In genomic region chr12:6968426-6968825, GRCh38 we compare ENCODE assay signal across 12 cellular contexts. TPM values are rescaled to one million over a fixed set of nuclear protein-coding genes. Genes with fewer than 3 reads are reported as not detected.
DNase-seq lines count a peak whose midpoint lies in the region; ATAC-seq, FAIRE-seq and TF ChIP-seq lines count a peak whose summit lies in the region.
"Had no signal": no experiment of that assay in that cellular context is flagged by ENCODE, and none has a peak within 500 bp of the region (broad histone marks: within the 10 kb centered on the region; RNA-seq: fewer than 3 reads in every experiment).

No MANE protein-coding gene starts in this region.

- CTCF ChIA-PET in HepG2 (lab: Yijun Ruan, JAX; ENCODE audit: low intra/inter-chr PET ratio, low total read pairs) (no interaction called here), activated B cell treated with CpG ODN at 0.5 μM for 24 hours (lab: Charles Lee) (interaction anchor here (0.8 to 2.4 kb wide), 6 partner anchors 22 to 95 kb away, joined by 3 to 36 read pairs (median 6); partner anchors contain the start of genes C12orf57, LPCAT3, RNU7-1 and SPSB2)

- 93% methylated on average over 9 of the region's 9 CpGs for WGBS in HepG2 (ENCODE audit: low lambda C conversion rate)
- 61% methylated on average over 3 of the region's 9 CpGs for WGBS in right lobe of liver (ENCODE audit: insufficient coverage, low coverage, low lambda C conversion rate, missing lambda C conversion rate)

- H3K9ac ChIP-seq in HepG2 (ENCODE audit: insufficient read depth, low read depth, low read length) = peak overlapping the region; percentile 91

- H3K27ac ChIP-seq in HepG2 (ENCODE audit: extremely low read length, insufficient read depth, low read length) (peak overlapping the region; percentile 95), right lobe of liver (peak overlapping the region in 1 of 3 donors; percentile 92)

- H3K27me3 ChIP-seq in HepG2 (ENCODE audit: control insufficient read depth in 1 of 2, insufficient read depth in 2 of 2, low read length in 2 of 2) = no peaks in the 10 kb centered on the region; a peak in 1 of 5 replicates
- H3K27me3 ChIP-seq in right lobe of liver = no peaks in the 10 kb centered on the region

- H3K27me3 Mint-ChIP-seq in activated B cell treated with CpG ODN at 0.5 μM for 24 hours = no peaks in the 10 kb centered on the region
- peaks cover 2 to 5% (median 2%) of the 10 kb centered on the region in 3 donors for H3K27me3 Mint-ChIP-seq in immature natural killer cell (ENCODE audit: low read depth in 3 of 3)
- H3K27me3 Mint-ChIP-seq in type B pancreatic cell = no peaks in the 10 kb centered on the region

- ATAC-seq in HepG2 (no peak), right lobe of liver (no peak), activated B cell treated with CpG ODN at 0.5 μM for 24 hours (ENCODE audit: low read depth) (no peak), HG02973 (IDR thresholded peaks at IDR 0.05; ENCODE audit: unreplicated experiment) (no peak)

- FAIRE-seq in HepG2 (lab: Jason Lieb, UNC) (no peak), frontal cortex (lab: Jason Lieb, UNC) (no peak)

- no TSS peak for BruUV-seq in HepG2 (replicated peaks; lab: Mats Ljungman, UMichigan)

- no peak for TF ChIP-seq RAD21 in HepG2 (CRISPR knock-in tag; IDR thresholded peaks at IDR 0.05)

- POLR2A ChIA-PET in HepG2 (lab: Yijun Ruan, JAX) (interaction anchor here (1.2 to 3.2 kb wide), 4 partner anchors 12 to 50 kb away, joined by 4 to 42 read pairs (median 7); partner anchors contain the start of genes C12orf57, LPCAT3 and RNU7-1), activated B cell treated with CpG ODN at 0.5 μM for 24 hours (lab: Charles Lee) (interaction anchor here (0.5 to 5.8 kb wide), 8 partner anchors 10 to 95 kb away, joined by 3 to 126 read pairs (median 6); partner anchors contain the start of genes C12orf57, PTPN6, RNU7-1 and SPSB2)

- H3K4me3 Mint-ChIP-seq in activated B cell treated with CpG ODN at 0.5 μM for 24 hours (peak overlapping the region; percentile 100), immature natural killer cell (peak overlapping the region in 3 of 5 donors; percentile 100), type B pancreatic cell (peak overlapping the region; percentile 100)

- H3K9me3 Mint-ChIP-seq in activated B cell treated with CpG ODN at 0.5 μM for 24 hours = no peaks in the 10 kb centered on the region
- H3K9me3 Mint-ChIP-seq in immature natural killer cell = no peaks in the 10 kb centered on the region
- H3K9me3 Mint-ChIP-seq in type B pancreatic cell = no peaks in the 10 kb centered on the region

- H3K9me3 ChIP-seq in HepG2 (ENCODE audit: low read length) (no peaks in the 10 kb centered on the region), right lobe of liver (no peaks in the 10 kb centered on the region)

- no peaks in the 10 kb centered on the region; the same call in 1 of the 2 replicates for H4K20me1 ChIP-seq in HepG2 (ENCODE audit: insufficient read depth, low read length)

- H3K36me3 ChIP-seq in HepG2 (replicated peaks in 1 of 2; ENCODE audit: control insufficient read depth in 1 of 2, insufficient read depth in 2 of 2, low read length in 2 of 2) (peaks cover 22 to 38% of the 10 kb centered on the region in 2 experiments), right lobe of liver (peaks cover 6 to 38% (median 25%) of the 10 kb centered on the region in 4 donors)

- no peak for TF ChIP-seq EP300 in HepG2 (IDR thresholded peaks at IDR 0.05; ENCODE audit: low read depth in 2 of 2, low read length in 2 of 2)
- TF ChIP-seq EP300 in HepG2 (CRISPR knock-in tag; IDR thresholded peaks at IDR 0.05; ENCODE audit: borderline replicate concordance) = no peak

- H3K27ac Mint-ChIP-seq in activated B cell treated with CpG ODN at 0.5 μM for 24 hours = no peak overlapping the region
- H3K27ac Mint-ChIP-seq in immature natural killer cell = peak overlapping the region in 1 of 6 donors; percentile 81
- H3K27ac Mint-ChIP-seq in type B pancreatic cell = peak overlapping the region; percentile 98

- peak overlapping the region; percentile 92 for H3K4me2 ChIP-seq in HepG2 (ENCODE audit: low read depth, low read length)

- in situ Hi-C loops in HepG2 (cut with HindIII; ENCODE audit: extremely low pct_ligation_motif_present, low pct_unique_long_range_greater_than_20kb) = no loop called here

- H3K4me1 ChIP-seq in HepG2 (ENCODE audit: insufficient read depth, low read length) = peaks cover 53% of the 10 kb centered on the region
- peaks cover 0 to 31% (median 5%) of the 10 kb centered on the region in 4 donors for H3K4me1 ChIP-seq in right lobe of liver

- H3K79me2 ChIP-seq in HepG2 (ENCODE audit: insufficient read depth, low read length) = peaks cover 49% of the 10 kb centered on the region

- TF ChIP-seq POLR2A in HepG2 (IDR thresholded peaks at IDR 0.05; ENCODE audit: insufficient read depth in 1 of 2, low read depth in 2 of 2, low read length in 2 of 2) (peak in 1 of 2 experiments; percentile 5; a peak in 2 of 4 replicates), right lobe of liver (IDR thresholded peaks at IDR 0.05) (no peak)

- H2AFZ ChIP-seq in HepG2 (ENCODE audit: low read length) = no peak overlapping the region

- TF ChIP-seq CTCF in HepG2 (CRISPR knock-in tag; IDR thresholded peaks at IDR 0.05) (no peak), right lobe of liver (IDR thresholded peaks at IDR 0.05) (no peak), activated B cell treated with CpG ODN at 0.5 μM for 24 hours (IDR thresholded peaks at IDR 0.05) (no peak), type B pancreatic cell (conservative IDR thresholded peaks at IDR 0.05) (no peak)

- DNase-seq in HepG2 (ENCODE audit: low spot score) = no peak
- no peak for DNase-seq in right lobe of liver
- no peak for DNase-seq in activated B cell treated with CpG ODN at 0.5 μM for 24 hours
- no peak for DNase-seq in immature natural killer cell
- no peak for DNase-seq in type B pancreatic cell (ENCODE audit: extremely low spot score, unreplicated experiment)
- no peak for DNase-seq in frontal cortex (ENCODE audit: low spot score in 2 of 2)
- no peak for DNase-seq in NCI-H2196 treated with DMSO at 0.1 percent for 48 hours (lab: John Stamatoyannopoulos, UW; ENCODE audit: unreplicated experiment)
- DNase-seq: activated gamma-delta T cell, DMS 273 treated with DMSO at 0.1 percent for 48 hours, SIG-M5 had no signal

- peaks cover 61% of the 10 kb centered on the region for H3K4me1 Mint-ChIP-seq in activated B cell treated with CpG ODN at 0.5 μM for 24 hours
- peaks cover 42 to 64% of the 10 kb centered on the region in 2 donors for H3K4me1 Mint-ChIP-seq in immature natural killer cell
- peaks cover 23% of the 10 kb centered on the region for H3K4me1 Mint-ChIP-seq in type B pancreatic cell (ENCODE audit: unreplicated experiment)

- H3K4me3 ChIP-seq in HepG2 (replicated peaks in 1 of 3; ENCODE audit: insufficient read depth in 1 of 3, low read depth in 2 of 3, low read length in 3 of 3) (no peak overlapping the region; a peak in 1 of 6 replicates), right lobe of liver (no peak overlapping the region)

- intact Hi-C loops in HepG2 (cut with micrococcal nuclease; ENCODE audit: unreplicated experiment) = no loop called here
- intact Hi-C loops in right lobe of liver (cut with DNase I) = no loop called here
- intact Hi-C loops in activated B cell treated with CpG ODN at 0.5 μM for 24 hours (cut with micrococcal nuclease) = no loop called here

- H3K36me3 Mint-ChIP-seq in activated B cell treated with CpG ODN at 0.5 μM for 24 hours (ENCODE audit: low read depth) (peaks cover 71% of the 10 kb centered on the region), immature natural killer cell (peaks cover 10 to 28% (median 17%) of the 10 kb centered on the region in 3 donors), type B pancreatic cell (peaks cover 35% of the 10 kb centered on the region)

RNA-seq across cellular contexts. Expression of gene PHB2, which starts 2.0 kb away (rescaled TPM):
- total RNA-seq in HepG2 (2016; rRNA removed; fragmentation: Illumina TruSeq; extraction: Trizol) (291 and 394 TPM in 2 replicates), right lobe of liver (100 to 1,000 TPM in 4 of 6 experiments, 10 to 100 TPM in 2; 95.5 to 215 (median 122) TPM), activated B cell treated with CpG ODN at 0.5 μM for 24 hours (240 and 255 TPM in 2 replicates), type B pancreatic cell (ENCODE audit: low replicate concordance) (252 and 377 TPM in 2 replicates), frontal cortex (175 TPM)
- 224 and 243 TPM in 2 replicates for total RNA-seq in HepG2 (2016; cell fraction: cytosol; rRNA removed; fragmentation: Illumina TruSeq; extraction: Trizol; ENCODE audit: low read depth)
- total RNA-seq in HepG2 (2016; cell fraction: insoluble cytoplasmic fraction; rRNA removed; fragmentation: Illumina TruSeq; extraction: Trizol) = 284 and 404 TPM in 2 replicates
- 358 and 365 TPM in 2 replicates for total RNA-seq in HepG2 (2016; cell fraction: membrane; rRNA removed; fragmentation: Illumina TruSeq; extraction: Trizol)
- 232 and 256 TPM in 2 replicates for total RNA-seq in HepG2 (2016; cell fraction: nucleus; rRNA removed; fragmentation: Illumina TruSeq; extraction: Trizol)
- polyA plus RNA-seq in HepG2 (2011; rRNA removed) (425 and 468 TPM in 2 replicates), immature natural killer cell (100 to 1,000 TPM; 121 to 141 (median 136) TPM)
- 471 and 553 TPM in 2 replicates for polyA plus RNA-seq in HepG2 (2011; cell fraction: cytosol; rRNA removed)
- polyA plus RNA-seq in HepG2 (2011; cell fraction: nucleus; rRNA removed) = 362 and 507 TPM in 2 replicates
- 214 and 248 TPM in 2 replicates for polyA plus RNA-seq in HepG2 (2012)
- polyA plus RNA-seq in HepG2 (2016; cell fraction: cytosol; fragmentation: Illumina TruSeq; extraction: Trizol; ENCODE audit: low read depth) = 212 and 232 TPM in 2 replicates
- 290 and 308 TPM in 2 replicates for polyA plus RNA-seq in HepG2 (2016; cell fraction: insoluble cytoplasmic fraction; fragmentation: Illumina TruSeq; extraction: Trizol; ENCODE audit: low read depth)
- 313 and 326 TPM in 2 replicates for polyA plus RNA-seq in HepG2 (2016; cell fraction: membrane; fragmentation: Illumina TruSeq; extraction: Trizol; ENCODE audit: low read depth)
- polyA plus RNA-seq in HepG2 (2016; cell fraction: nucleus; fragmentation: Illumina TruSeq; extraction: Trizol; ENCODE audit: insufficient read depth, low read depth) = 428 and 438 TPM in 2 replicates
- polyA minus RNA-seq in HepG2 (2011; rRNA and poly(A)+ RNA removed; ENCODE audit: low replicate concordance) = 299 and 308 TPM in 2 replicates
- polyA minus RNA-seq in HepG2 (2011; cell fraction: cytosol; rRNA and poly(A)+ RNA removed) = 80.4 and 95.3 TPM in 2 replicates
- polyA minus RNA-seq in HepG2 (2011; cell fraction: nucleus; rRNA and poly(A)+ RNA removed) = 135 and 142 TPM in 2 replicates

RNA-seq across cellular contexts. Expression of gene EMG1, which starts 2.3 kb away (rescaled TPM):
- 130 and 190 TPM in 2 replicates for total RNA-seq in HepG2 (2016; rRNA removed; fragmentation: Illumina TruSeq; extraction: Trizol)
- 38.0 and 40.3 TPM in 2 replicates for total RNA-seq in HepG2 (2016; cell fraction: cytosol; rRNA removed; fragmentation: Illumina TruSeq; extraction: Trizol; ENCODE audit: low read depth)
- 130 and 206 TPM in 2 replicates for total RNA-seq in HepG2 (2016; cell fraction: insoluble cytoplasmic fraction; rRNA removed; fragmentation: Illumina TruSeq; extraction: Trizol)
- 62.9 and 63.2 TPM in 2 replicates for total RNA-seq in HepG2 (2016; cell fraction: membrane; rRNA removed; fragmentation: Illumina TruSeq; extraction: Trizol)
- total RNA-seq in HepG2 (2016; cell fraction: nucleus; rRNA removed; fragmentation: Illumina TruSeq; extraction: Trizol) = 52.9 and 57.8 TPM in 2 replicates
- polyA plus RNA-seq in HepG2 (2011; rRNA removed) = 57.7 and 76.3 TPM in 2 replicates
- 64.6 and 65.8 TPM in 2 replicates for polyA plus RNA-seq in HepG2 (2011; cell fraction: cytosol; rRNA removed)
- 29.6 and 30.6 TPM in 2 replicates for polyA plus RNA-seq in HepG2 (2011; cell fraction: nucleus; rRNA removed)
- polyA plus RNA-seq in HepG2 (2012) = 77.8 and 90.4 TPM in 2 replicates
- polyA plus RNA-seq in HepG2 (2016; cell fraction: cytosol; fragmentation: Illumina TruSeq; extraction: Trizol; ENCODE audit: low read depth) = 33.8 and 36.4 TPM in 2 replicates
- polyA plus RNA-seq in HepG2 (2016; cell fraction: insoluble cytoplasmic fraction; fragmentation: Illumina TruSeq; extraction: Trizol; ENCODE audit: low read depth) = 134 and 149 TPM in 2 replicates
- 37.6 and 40.6 TPM in 2 replicates for polyA plus RNA-seq in HepG2 (2016; cell fraction: membrane; fragmentation: Illumina TruSeq; extraction: Trizol; ENCODE audit: low read depth)
- polyA plus RNA-seq in HepG2 (2016; cell fraction: nucleus; fragmentation: Illumina TruSeq; extraction: Trizol; ENCODE audit: insufficient read depth, low read depth) = 54.7 and 59.5 TPM in 2 replicates
- 28.0 and 64.6 TPM in 2 replicates for polyA minus RNA-seq in HepG2 (2011; rRNA and poly(A)+ RNA removed; ENCODE audit: low replicate concordance)
- 16.4 and 18.5 TPM in 2 replicates for polyA minus RNA-seq in HepG2 (2011; cell fraction: cytosol; rRNA and poly(A)+ RNA removed)
- 29.6 and 33.3 TPM in 2 replicates for polyA minus RNA-seq in HepG2 (2011; cell fraction: nucleus; rRNA and poly(A)+ RNA removed)
- total RNA-seq in right lobe of liver = 10 to 100 TPM; 13.2 to 28.1 (median 18.9) TPM
- total RNA-seq in activated B cell treated with CpG ODN at 0.5 μM for 24 hours = 89.2 and 91.1 TPM in 2 replicates
- 10 to 100 TPM; 46.2 to 83.8 (median 65.5) TPM for polyA plus RNA-seq in immature natural killer cell
- total RNA-seq in type B pancreatic cell (ENCODE audit: low replicate concordance) = 46.5 and 108 TPM in 2 replicates
- 22.4 TPM for total RNA-seq in frontal cortex

RNA-seq across cellular contexts. Expression of gene PTPN6, which starts 17.3 kb away (rescaled TPM):
- 9.5 and 10.6 TPM in 2 replicates for total RNA-seq in HepG2 (2016; rRNA removed; fragmentation: Illumina TruSeq; extraction: Trizol)
- total RNA-seq in HepG2 (2016; cell fraction: cytosol; rRNA removed; fragmentation: Illumina TruSeq; extraction: Trizol; ENCODE audit: low read depth) = 2.7 and 2.8 TPM in 2 replicates
- total RNA-seq in HepG2 (2016; cell fraction: insoluble cytoplasmic fraction; rRNA removed; fragmentation: Illumina TruSeq; extraction: Trizol) = 9.8 and 10.6 TPM in 2 replicates
- total RNA-seq in HepG2 (2016; cell fraction: membrane; rRNA removed; fragmentation: Illumina TruSeq; extraction: Trizol) = 5.0 and 5.3 TPM in 2 replicates
- 6.1 and 6.3 TPM in 2 replicates for total RNA-seq in HepG2 (2016; cell fraction: nucleus; rRNA removed; fragmentation: Illumina TruSeq; extraction: Trizol)
- 9.1 and 10.5 TPM in 2 replicates for polyA plus RNA-seq in HepG2 (2011; rRNA removed)
- 8.0 and 10.7 TPM in 2 replicates for polyA plus RNA-seq in HepG2 (2011; cell fraction: cytosol; rRNA removed)
- 13.2 and 17.8 TPM in 2 replicates for polyA plus RNA-seq in HepG2 (2011; cell fraction: nucleus; rRNA removed)
- 9.0 and 12.4 TPM in 2 replicates for polyA plus RNA-seq in HepG2 (2012)
- 1.6 and 1.7 TPM in 2 replicates for polyA plus RNA-seq in HepG2 (2016; cell fraction: cytosol; fragmentation: Illumina TruSeq; extraction: Trizol; ENCODE audit: low read depth)
- 8.9 and 12.5 TPM in 2 replicates for polyA plus RNA-seq in HepG2 (2016; cell fraction: insoluble cytoplasmic fraction; fragmentation: Illumina TruSeq; extraction: Trizol; ENCODE audit: low read depth)
- 3.1 and 4.4 TPM in 2 replicates for polyA plus RNA-seq in HepG2 (2016; cell fraction: membrane; fragmentation: Illumina TruSeq; extraction: Trizol; ENCODE audit: low read depth)
- polyA plus RNA-seq in HepG2 (2016; cell fraction: nucleus; fragmentation: Illumina TruSeq; extraction: Trizol; ENCODE audit: insufficient read depth, low read depth) = 17.8 and 18.0 TPM in 2 replicates
- polyA minus RNA-seq in HepG2 (2011; rRNA and poly(A)+ RNA removed; ENCODE audit: low replicate concordance) = 14.7 and 22.7 TPM in 2 replicates
- 10.0 and 10.3 TPM in 2 replicates for polyA minus RNA-seq in HepG2 (2011; cell fraction: cytosol; rRNA and poly(A)+ RNA removed)
- 4.1 and 4.2 TPM in 2 replicates for polyA minus RNA-seq in HepG2 (2011; cell fraction: nucleus; rRNA and poly(A)+ RNA removed)
- total RNA-seq in right lobe of liver = 10 to 100 TPM; 12.1 to 30.6 (median 19.4) TPM
- total RNA-seq in activated B cell treated with CpG ODN at 0.5 μM for 24 hours = 371 and 393 TPM in 2 replicates
- 100 to 1,000 TPM; 231 to 513 (median 294) TPM for polyA plus RNA-seq in immature natural killer cell
- total RNA-seq in type B pancreatic cell (ENCODE audit: low replicate concordance) = 15.6 and 61.0 TPM in 2 replicates
- total RNA-seq in frontal cortex = 1.6 TPM

RNA-seq across cellular contexts. Expression of gene C12orf57, which starts 24.6 kb away (rescaled TPM):
- total RNA-seq in HepG2 (2016; rRNA removed; fragmentation: Illumina TruSeq; extraction: Trizol) = 84.0 and 89.7 TPM in 2 replicates
- total RNA-seq in HepG2 (2016; cell fraction: cytosol; rRNA removed; fragmentation: Illumina TruSeq; extraction: Trizol; ENCODE audit: low read depth) = 98.3 and 102 TPM in 2 replicates
- total RNA-seq in HepG2 (2016; cell fraction: insoluble cytoplasmic fraction; rRNA removed; fragmentation: Illumina TruSeq; extraction: Trizol) = 84.2 and 105 TPM in 2 replicates
- total RNA-seq in HepG2 (2016; cell fraction: membrane; rRNA removed; fragmentation: Illumina TruSeq; extraction: Trizol) = 106 and 113 TPM in 2 replicates
- total RNA-seq in HepG2 (2016; cell fraction: nucleus; rRNA removed; fragmentation: Illumina TruSeq; extraction: Trizol) = 42.1 and 43.4 TPM in 2 replicates
- 287 and 302 TPM in 2 replicates for polyA plus RNA-seq in HepG2 (2011; rRNA removed)
- polyA plus RNA-seq in HepG2 (2011; cell fraction: cytosol; rRNA removed) = 405 and 458 TPM in 2 replicates
- 151 and 164 TPM in 2 replicates for polyA plus RNA-seq in HepG2 (2011; cell fraction: nucleus; rRNA removed)
- polyA plus RNA-seq in HepG2 (2012) = 75.2 and 129 TPM in 2 replicates
- 86.1 and 87.7 TPM in 2 replicates for polyA plus RNA-seq in HepG2 (2016; cell fraction: cytosol; fragmentation: Illumina TruSeq; extraction: Trizol; ENCODE audit: low read depth)
- polyA plus RNA-seq in HepG2 (2016; cell fraction: insoluble cytoplasmic fraction; fragmentation: Illumina TruSeq; extraction: Trizol; ENCODE audit: low read depth) = 98.5 and 104 TPM in 2 replicates
- polyA plus RNA-seq in HepG2 (2016; cell fraction: membrane; fragmentation: Illumina TruSeq; extraction: Trizol; ENCODE audit: low read depth) = 96.1 and 98.2 TPM in 2 replicates
- 57.2 and 57.4 TPM in 2 replicates for polyA plus RNA-seq in HepG2 (2016; cell fraction: nucleus; fragmentation: Illumina TruSeq; extraction: Trizol; ENCODE audit: insufficient read depth, low read depth)
- polyA minus RNA-seq in HepG2 (2011; rRNA and poly(A)+ RNA removed; ENCODE audit: low replicate concordance) = 93.0 and 145 TPM in 2 replicates
- 36.8 and 41.7 TPM in 2 replicates for polyA minus RNA-seq in HepG2 (2011; cell fraction: cytosol; rRNA and poly(A)+ RNA removed)
- 37.5 and 38.8 TPM in 2 replicates for polyA minus RNA-seq in HepG2 (2011; cell fraction: nucleus; rRNA and poly(A)+ RNA removed)
- total RNA-seq in right lobe of liver = 100 to 1,000 TPM in 2 of 6 experiments, 10 to 100 TPM in 4; 47.6 to 189 (median 70.5) TPM
- total RNA-seq in activated B cell treated with CpG ODN at 0.5 μM for 24 hours = 54.8 and 63.4 TPM in 2 replicates
- 100 to 1,000 TPM in 2 of 3 donors, 10 to 100 TPM in 1; 83.7 to 315 (median 170) TPM for polyA plus RNA-seq in immature natural killer cell
- 220 and 275 TPM in 2 replicates for total RNA-seq in type B pancreatic cell (ENCODE audit: low replicate concordance)
- 322 TPM for total RNA-seq in frontal cortex

RNA-seq across cellular contexts. Expression of gene RNU7-1, which starts 24.8 kb away (rescaled TPM):
- total RNA-seq in HepG2 (2016; rRNA removed; fragmentation: Illumina TruSeq; extraction: Trizol) (not detected in 2 replicates), right lobe of liver (not detected), activated B cell treated with CpG ODN at 0.5 μM for 24 hours (not detected in 2 replicates), type B pancreatic cell (ENCODE audit: low replicate concordance) (not detected in 2 replicates), frontal cortex (not detected)
- total RNA-seq in HepG2 (2016; cell fraction: cytosol; rRNA removed; fragmentation: Illumina TruSeq; extraction: Trizol; ENCODE audit: low read depth) = not detected in 2 replicates
- total RNA-seq in HepG2 (2016; cell fraction: insoluble cytoplasmic fraction; rRNA removed; fragmentation: Illumina TruSeq; extraction: Trizol) = not detected in 2 replicates
- not detected in 2 replicates for total RNA-seq in HepG2 (2016; cell fraction: membrane; rRNA removed; fragmentation: Illumina TruSeq; extraction: Trizol)
- not detected in 2 replicates for total RNA-seq in HepG2 (2016; cell fraction: nucleus; rRNA removed; fragmentation: Illumina TruSeq; extraction: Trizol)
- polyA plus RNA-seq in HepG2 (2011; rRNA removed) (not detected in 2 replicates), immature natural killer cell (not detected)
- polyA plus RNA-seq in HepG2 (2011; cell fraction: cytosol; rRNA removed) = not detected in 2 replicates
- not detected in 2 replicates for polyA plus RNA-seq in HepG2 (2011; cell fraction: nucleus; rRNA removed)
- not detected in 2 replicates for polyA plus RNA-seq in HepG2 (2012)
- polyA plus RNA-seq in HepG2 (2016; cell fraction: cytosol; fragmentation: Illumina TruSeq; extraction: Trizol; ENCODE audit: low read depth) = not detected in 2 replicates
- polyA plus RNA-seq in HepG2 (2016; cell fraction: insoluble cytoplasmic fraction; fragmentation: Illumina TruSeq; extraction: Trizol; ENCODE audit: low read depth) = not detected in 2 replicates
- not detected in 2 replicates for polyA plus RNA-seq in HepG2 (2016; cell fraction: membrane; fragmentation: Illumina TruSeq; extraction: Trizol; ENCODE audit: low read depth)
- polyA plus RNA-seq in HepG2 (2016; cell fraction: nucleus; fragmentation: Illumina TruSeq; extraction: Trizol; ENCODE audit: insufficient read depth, low read depth) = not detected in 2 replicates
- not detected in 2 replicates for polyA minus RNA-seq in HepG2 (2011; rRNA and poly(A)+ RNA removed; ENCODE audit: low replicate concordance)
- polyA minus RNA-seq in HepG2 (2011; cell fraction: cytosol; rRNA and poly(A)+ RNA removed) = not detected in 2 replicates
- polyA minus RNA-seq in HepG2 (2011; cell fraction: nucleus; rRNA and poly(A)+ RNA removed) = not detected in 2 replicates
- total RNA-seq: mononuclear cell had no signal
